ENCODE assay signal across 8 cellular contexts in the genomic region with DNA sequence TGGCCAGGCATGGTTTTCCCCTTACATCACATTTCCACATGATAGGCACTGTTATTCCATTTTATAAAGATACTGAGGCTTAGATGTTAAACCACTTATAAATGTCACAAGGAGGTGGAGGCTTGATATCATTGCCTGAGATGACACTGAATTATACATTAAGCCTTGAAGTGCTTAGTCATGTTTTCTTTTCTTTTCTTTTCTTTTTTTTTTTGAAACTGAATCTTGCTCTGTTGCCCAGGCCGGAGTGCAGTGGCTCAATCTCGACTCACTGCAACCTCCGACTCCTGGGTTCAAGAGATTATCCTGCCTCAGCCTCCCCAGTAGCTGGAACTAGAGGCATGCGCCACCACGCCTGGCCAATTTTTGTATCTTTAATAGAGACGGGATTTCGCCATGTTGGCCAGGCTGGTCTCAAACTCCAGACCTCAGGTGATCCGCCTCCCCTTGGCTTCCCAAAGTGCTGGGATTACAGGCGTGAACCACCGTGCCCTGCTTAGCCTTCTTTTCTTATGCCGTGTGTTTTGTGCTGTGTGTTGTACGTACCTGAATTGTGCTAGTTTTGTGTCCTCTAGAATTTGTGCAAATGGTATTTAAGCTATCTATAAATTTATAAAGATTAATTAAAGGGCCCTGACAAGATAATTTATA. TPM values are rescaled to one million over a fixed set of nuclear protein-coding genes. Genes with fewer than 3 reads are reported as not detected.
A peak's percentile ranks its signal among the peaks of the same experiment; 100 is the strongest.
DNase-seq lines count a peak whose midpoint lies in the region; ATAC-seq, FAIRE-seq and TF ChIP-seq lines count a peak whose summit lies in the region.

No MANE protein-coding gene starts in this region.

- H3K9ac ChIP-seq in astrocyte (ENCODE audit: low read length) = peak overlapping the region; percentile 100

- H2AFZ ChIP-seq in astrocyte (ENCODE audit: low read depth, low read length) = no peak overlapping the region

- H3K4me3 ChIP-seq in cardiac muscle cell (peak overlapping the region; percentile 74), astrocyte (ENCODE audit: insufficient read depth, low read depth, low read length) (peak overlapping the region; percentile 100), right lobe of liver (peak overlapping the region; percentile 79 to 97 (median 94))

- H3K27me3 ChIP-seq in cardiac muscle cell (no peaks in the 10 kb centered on the region), astrocyte (ENCODE audit: insufficient read depth, low read length) (no peaks in the 10 kb centered on the region), right lobe of liver (no peaks in the 10 kb centered on the region)

- H3K4me3 Mint-ChIP-seq in astrocyte (ENCODE audit: unreplicated experiment) (peak overlapping the region; percentile 93), type B pancreatic cell (peak overlapping the region; percentile 98)

- no peak for ATAC-seq in left ventricle myocardium superior
- ATAC-seq in right lobe of liver = no peak
- ATAC-seq in HG02870 (IDR thresholded peaks at IDR 0.05; ENCODE audit: unreplicated experiment) = no peak
- no peak for ATAC-seq in HG03108 (IDR thresholded peaks at IDR 0.05; ENCODE audit: unreplicated experiment)

- peak overlapping the region; percentile 80 for H3K27ac Mint-ChIP-seq in astrocyte (ENCODE audit: unreplicated experiment)
- H3K27ac Mint-ChIP-seq in type B pancreatic cell = peak overlapping the region; percentile 100

- H3K36me3 ChIP-seq in cardiac muscle cell (no peaks in the 10 kb centered on the region), astrocyte (ENCODE audit: insufficient read depth, low read length) (peaks cover 5% of the 10 kb centered on the region), right lobe of liver (peaks cover 0 to 3% (median under 1%) of the 10 kb centered on the region in 4 donors)

- peaks cover 20% of the 10 kb centered on the region for H4K20me1 ChIP-seq in astrocyte (ENCODE audit: insufficient read depth, low read length)

- DNase-seq in cardiac muscle cell (ENCODE audit: low read depth in 1 of 2, low spot score in 1 of 2) = no peak
- no peak for DNase-seq in left ventricle myocardium superior
- DNase-seq in astrocyte (ENCODE audit: low read depth) = no peak
- no peak for DNase-seq in right lobe of liver
- DNase-seq in type B pancreatic cell (ENCODE audit: extremely low spot score, unreplicated experiment) = no peak
- no peak for DNase-seq in NCI-H2171 (lab: John Stamatoyannopoulos, UW)

- peaks cover 60% of the 10 kb centered on the region for H3K79me2 ChIP-seq in astrocyte (ENCODE audit: insufficient read depth, low read length)

- peak overlapping the region; percentile 89 for H3K4me2 ChIP-seq in astrocyte (ENCODE audit: low read length)

- peaks cover 5% of the 10 kb centered on the region for H3K36me3 Mint-ChIP-seq in astrocyte (ENCODE audit: low read depth, unreplicated experiment)
- H3K36me3 Mint-ChIP-seq in type B pancreatic cell = peaks cover 8% of the 10 kb centered on the region

- TF ChIP-seq CTCF in cardiac muscle cell (IDR thresholded peaks at IDR 0.05; ENCODE audit: low read depth, low read length) (no peak), astrocyte (IDR thresholded peaks at IDR 0.05; ENCODE audit: insufficient read depth, low read depth, low read length) (no peak), right lobe of liver (IDR thresholded peaks at IDR 0.05) (no peak), type B pancreatic cell (conservative IDR thresholded peaks at IDR 0.05) (no peak)

- H3K9me3 Mint-ChIP-seq in astrocyte (ENCODE audit: unreplicated experiment) (no peaks in the 10 kb centered on the region), type B pancreatic cell (no peaks in the 10 kb centered on the region)

- H3K4me1 Mint-ChIP-seq in astrocyte (ENCODE audit: low read depth, unreplicated experiment) = peaks cover 10% of the 10 kb centered on the region
- peaks cover 26% of the 10 kb centered on the region for H3K4me1 Mint-ChIP-seq in type B pancreatic cell (ENCODE audit: unreplicated experiment)

- no peaks in the 10 kb centered on the region for H3K9me3 ChIP-seq in cardiac muscle cell (ENCODE audit: low read depth)
- no peaks in the 10 kb centered on the region for H3K9me3 ChIP-seq in astrocyte (ENCODE audit: insufficient read depth, low read depth, low read length)
- no peaks in the 10 kb centered on the region for H3K9me3 ChIP-seq in right lobe of liver

- no peak for TF ChIP-seq POLR2A in right lobe of liver (IDR thresholded peaks at IDR 0.05)

- intact Hi-C loops in left ventricle myocardium superior (cut with micrococcal nuclease) (no loop called here), right lobe of liver (cut with DNase I) (no loop called here)

- H3K4me1 ChIP-seq in cardiac muscle cell (ENCODE audit: low read depth) (peaks cover 9% of the 10 kb centered on the region), astrocyte (ENCODE audit: insufficient read depth, low read length) (peaks cover 10% of the 10 kb centered on the region), right lobe of liver (peaks cover 0 to 13% (median 7%) of the 10 kb centered on the region in 4 donors)

- peak overlapping the region; percentile 86 for H3K27ac ChIP-seq in cardiac muscle cell
- H3K27ac ChIP-seq in astrocyte (ENCODE audit: low read depth, low read length) = peak overlapping the region; percentile 100
- peak overlapping the region in 2 of 3 donors; percentile 95 to 97 for H3K27ac ChIP-seq in right lobe of liver

- 79% methylated on average over 11 of the region's 12 CpGs for WGBS in right lobe of liver (ENCODE audit: insufficient coverage, low coverage, low lambda C conversion rate, missing lambda C conversion rate)

- no peak for FAIRE-seq in astrocyte (lab: Jason Lieb, UNC)

- H3K27me3 Mint-ChIP-seq in astrocyte (ENCODE audit: low read depth, unreplicated experiment) (no peaks in the 10 kb centered on the region), type B pancreatic cell (no peaks in the 10 kb centered on the region)

RNA-seq across cellular contexts. Expression of gene DNAJA3, which starts 1.2 kb away (rescaled TPM):
- 62.1 and 70.7 TPM in 2 replicates for total RNA-seq in cardiac muscle cell
- polyA plus RNA-seq in cardiac muscle cell = 60.5 and 70.8 TPM in 2 replicates
- 83.9 TPM for total RNA-seq in left ventricle myocardium superior
- 36.4 and 39.8 TPM in 2 replicates for total RNA-seq in astrocyte
- 100 to 1,000 TPM in 2 of 6 experiments, 10 to 100 TPM in 4; 36.4 to 110 (median 49.0) TPM for total RNA-seq in right lobe of liver
- 43.9 and 46.5 TPM in 2 replicates for total RNA-seq in type B pancreatic cell (ENCODE audit: low replicate concordance)

RNA-seq across cellular contexts. Expression of gene CORO7, which starts 10.5 kb away (rescaled TPM):
- total RNA-seq in cardiac muscle cell (33.0 and 66.5 TPM in 2 replicates), left ventricle myocardium superior (10.1 TPM), astrocyte (25.0 and 26.4 TPM in 2 replicates), right lobe of liver (10 to 100 TPM in 5 of 6 experiments, 1 to 10 TPM in 1; 7.8 to 22.9 (median 13.3) TPM), type B pancreatic cell (ENCODE audit: low replicate concordance) (32.3 and 41.4 TPM in 2 replicates)
- 54.2 and 62.1 TPM in 2 replicates for polyA plus RNA-seq in cardiac muscle cell

RNA-seq across cellular contexts. Expression of gene NMRAL1, which starts 47.6 kb away (rescaled TPM):
- total RNA-seq in cardiac muscle cell = 45.4 and 64.5 TPM in 2 replicates
- polyA plus RNA-seq in cardiac muscle cell = 32.4 and 46.9 TPM in 2 replicates
- 24.7 TPM for total RNA-seq in left ventricle myocardium superior
- total RNA-seq in astrocyte = 28.5 and 31.2 TPM in 2 replicates
- total RNA-seq in right lobe of liver = 10 to 100 TPM; 19.9 to 44.0 (median 35.5) TPM
- 48.3 and 49.1 TPM in 2 replicates for total RNA-seq in type B pancreatic cell (ENCODE audit: low replicate concordance)

RNA-seq across cellular contexts. Expression of gene HMOX2, which starts 49.4 kb away (rescaled TPM):
- total RNA-seq in cardiac muscle cell = 61.5 and 69.8 TPM in 2 replicates
- 83.7 and 101 TPM in 2 replicates for polyA plus RNA-seq in cardiac muscle cell
- total RNA-seq in left ventricle myocardium superior = 121 TPM
- 53.1 and 64.9 TPM in 2 replicates for total RNA-seq in astrocyte
- 10 to 100 TPM; 39.7 to 74.7 (median 55.4) TPM for total RNA-seq in right lobe of liver
- 37.8 and 46.2 TPM in 2 replicates for total RNA-seq in type B pancreatic cell (ENCODE audit: low replicate concordance)

RNA-seq across cellular contexts. Expression of gene VASN, which starts 55.2 kb away (rescaled TPM):
- total RNA-seq in cardiac muscle cell (23.3 and 33.3 TPM in 2 replicates), left ventricle myocardium superior (4.3 TPM), astrocyte (32.0 and 38.7 TPM in 2 replicates), right lobe of liver (10 to 100 TPM; 13.5 to 22.9 (median 16.8) TPM), type B pancreatic cell (ENCODE audit: low replicate concordance) (9.7 and 29.0 TPM in 2 replicates)
- polyA plus RNA-seq in cardiac muscle cell = 18.9 and 30.5 TPM in 2 replicates
